1 cellular context compared by ENCODE assay signal in genomic region chr1:52552505-52553371, GRCh38.
A peak's percentile ranks its signal among the peaks of the same experiment; 100 is the strongest.
TF ChIP-seq lines count a peak whose summit lies in the region.

TUT4 (minus strand) TSS chr1:52553092; CDS start chr1:52526280, 26,812 bp downstream.

TF ChIP-seq in HepG2, 621 proteins besides CTCF, POLR2A, EP300 and RAD21 (continued from another document and continues in another):
- no peak for TF ChIP-seq RFXANK (CRISPR knock-in tag; IDR thresholded peaks at IDR 0.05)
- peak; percentile 56; the same call in 1 of the 2 replicates for TF ChIP-seq GLI4 (CRISPR knock-in tag; IDR thresholded peaks at IDR 0.05; ENCODE audit: borderline replicate concordance)
- no peak for TF ChIP-seq CENPX (CRISPR knock-in tag; IDR thresholded peaks at IDR 0.05)
- TF ChIP-seq TRIM22 (IDR thresholded peaks at IDR 0.05) = no peak
- peak; percentile 24; the same call in 1 of the 2 replicates for TF ChIP-seq BORCS8-MEF2B (CRISPR knock-in tag; IDR thresholded peaks at IDR 0.05)
- no peak for TF ChIP-seq FOXM1 (CRISPR knock-in tag; IDR thresholded peaks at IDR 0.05)
- TF ChIP-seq SMAD1 (CRISPR knock-in tag; IDR thresholded peaks at IDR 0.05; ENCODE audit: borderline replicate concordance, low read depth) = no peak
- TF ChIP-seq GPN1 (CRISPR knock-in tag; IDR thresholded peaks at IDR 0.05; ENCODE audit: borderline replicate concordance) = no peak
- TF ChIP-seq ZSCAN30 (CRISPR knock-in tag; IDR thresholded peaks at IDR 0.05) = no peak
- TF ChIP-seq U2AF2 (IDR thresholded peaks at IDR 0.05; ENCODE audit: low read depth, low read length) = no peak
- no peak for TF ChIP-seq PBX3 (CRISPR knock-in tag; IDR thresholded peaks at IDR 0.05; ENCODE audit: borderline replicate concordance)
- peak; percentile 86 for TF ChIP-seq ARHGAP35 (CRISPR knock-in tag; IDR thresholded peaks at IDR 0.05; ENCODE audit: borderline replicate concordance)
- peak; percentile 78 for TF ChIP-seq ZNF546 (CRISPR knock-in tag; conservative IDR thresholded peaks at IDR 0.05)
- no peak for TF ChIP-seq PAWR (CRISPR knock-in tag; IDR thresholded peaks at IDR 0.05; ENCODE audit: borderline replicate concordance)
- TF ChIP-seq ZNF674 (CRISPR knock-in tag; IDR thresholded peaks at IDR 0.05; ENCODE audit: low read depth) = no peak
- TF ChIP-seq ZNF496 (CRISPR knock-in tag; IDR thresholded peaks at IDR 0.05; ENCODE audit: insufficient replicate concordance) = no peak
- TF ChIP-seq GATAD2A (CRISPR knock-in tag; IDR thresholded peaks at IDR 0.05) = no peak
- TF ChIP-seq JUNB (CRISPR knock-in tag; IDR thresholded peaks at IDR 0.05; ENCODE audit: borderline replicate concordance) = no peak
- TF ChIP-seq ZSCAN9 (CRISPR knock-in tag; IDR thresholded peaks at IDR 0.05; ENCODE audit: borderline replicate concordance) = no peak
- TF ChIP-seq ZNF563 (CRISPR knock-in tag; IDR thresholded peaks at IDR 0.05) = peak; percentile 37; the same call in 1 of the 2 replicates
- no peak for TF ChIP-seq NR1H2 (CRISPR knock-in tag; IDR thresholded peaks at IDR 0.05; ENCODE audit: borderline replicate concordance, low read depth)
- no peak for TF ChIP-seq ZNF570 (CRISPR knock-in tag; IDR thresholded peaks at IDR 0.05; ENCODE audit: borderline replicate concordance)
- no peak for TF ChIP-seq ZNF720 (CRISPR knock-in tag; IDR thresholded peaks at IDR 0.05)
- no peak for TF ChIP-seq ZNF543 (CRISPR knock-in tag; IDR thresholded peaks at IDR 0.05)
- TF ChIP-seq HHEX (CRISPR knock-in tag; IDR thresholded peaks at IDR 0.05) = no peak
- no peak for TF ChIP-seq ZFP36 (IDR thresholded peaks at IDR 0.05; ENCODE audit: borderline replicate concordance, low read depth, low read length, partially characterized antibody)
- no peak; the same call in none of the 2 replicates for TF ChIP-seq TBX2 (CRISPR knock-in tag; IDR thresholded peaks at IDR 0.05; ENCODE audit: borderline replicate concordance)
- TF ChIP-seq ZBTB38 (CRISPR knock-in tag; IDR thresholded peaks at IDR 0.05) = no peak; the same call in 1 of the 2 replicates
- TF ChIP-seq ISX (CRISPR knock-in tag; conservative IDR thresholded peaks at IDR 0.05) = no peak
- TF ChIP-seq PTBP1 (IDR thresholded peaks at IDR 0.05; ENCODE audit: low read depth, low read length, poor library complexity, severe bottlenecking) = no peak
- no peak for TF ChIP-seq ZNF12 (CRISPR knock-in tag; IDR thresholded peaks at IDR 0.05)
- TF ChIP-seq ZNF761 (CRISPR knock-in tag; conservative IDR thresholded peaks at IDR 0.05) = 0 out of 2 replicates have a peak, but pooled peaks have one; percentile 8
- TF ChIP-seq BRCA1 (CRISPR knock-in tag; IDR thresholded peaks at IDR 0.05) = no peak
- no peak for TF ChIP-seq NFIC (IDR thresholded peaks at IDR 0.05; ENCODE audit: low read length)
- TF ChIP-seq ARID3A (IDR thresholded peaks at IDR 0.05; ENCODE audit: low read depth, low read length) = no peak
- TF ChIP-seq KMT2A (CRISPR knock-in tag; IDR thresholded peaks at IDR 0.05) = peak; percentile 21; the same call in 1 of the 2 replicates
- peak; percentile 42; the same call in 1 of the 2 replicates for TF ChIP-seq THAP11 (CRISPR knock-in tag; IDR thresholded peaks at IDR 0.05)
- no peak for TF ChIP-seq HOXA9 (CRISPR knock-in tag; IDR thresholded peaks at IDR 0.05; ENCODE audit: borderline replicate concordance)
- TF ChIP-seq NFATC3 (CRISPR knock-in tag; IDR thresholded peaks at IDR 0.05) = no peak
- TF ChIP-seq KDM3A (CRISPR knock-in tag; IDR thresholded peaks at IDR 0.05; ENCODE audit: low read depth) = no peak
- TF ChIP-seq NFIB (CRISPR knock-in tag; IDR thresholded peaks at IDR 0.05; ENCODE audit: borderline replicate concordance) = no peak
- peak; percentile 55 for TF ChIP-seq SALL1 (CRISPR knock-in tag; IDR thresholded peaks at IDR 0.05)
- TF ChIP-seq SOX6 (IDR thresholded peaks at IDR 0.05) = no peak
- peak; percentile 45; the same call in 1 of the 2 replicates for TF ChIP-seq SOX6 (CRISPR knock-in tag; IDR thresholded peaks at IDR 0.05)
- TF ChIP-seq MLXIP (CRISPR knock-in tag; IDR thresholded peaks at IDR 0.05; ENCODE audit: borderline replicate concordance) = no peak
- no peak for TF ChIP-seq E2F2 (CRISPR knock-in tag; IDR thresholded peaks at IDR 0.05; ENCODE audit: borderline replicate concordance)
- no peak for TF ChIP-seq DMTF1 (CRISPR knock-in tag; IDR thresholded peaks at IDR 0.05)
- TF ChIP-seq ZNF782 (CRISPR knock-in tag; IDR thresholded peaks at IDR 0.05; ENCODE audit: borderline replicate concordance) = peak; percentile 79; the same call in 1 of the 2 replicates
- TF ChIP-seq BCL6 (CRISPR knock-in tag; IDR thresholded peaks at IDR 0.05) = peak; percentile 31; the same call in 1 of the 2 replicates
- 0 out of 2 replicates have a peak, but pooled peaks have one; percentile 3 for TF ChIP-seq KLF6 (CRISPR knock-in tag; IDR thresholded peaks at IDR 0.05)
- no peak for TF ChIP-seq ZNF549 (CRISPR knock-in tag; IDR thresholded peaks at IDR 0.05)
- no peak for TF ChIP-seq ZNF367 (CRISPR knock-in tag; IDR thresholded peaks at IDR 0.05; ENCODE audit: borderline replicate concordance)
- TF ChIP-seq ZNF510 (CRISPR knock-in tag; IDR thresholded peaks at IDR 0.05; ENCODE audit: low read depth) = no peak
- no peak for TF ChIP-seq ZNF879 (CRISPR knock-in tag; IDR thresholded peaks at IDR 0.05)
- peak; percentile 75 for TF ChIP-seq U2AF1 (optimal IDR thresholded peaks at IDR 0.05; ENCODE audit: low read depth, low read length)
- no peak for TF ChIP-seq AHR (CRISPR knock-in tag; IDR thresholded peaks at IDR 0.05)
- no peak for TF ChIP-seq MAFG (CRISPR knock-in tag; IDR thresholded peaks at IDR 0.05)
- TF ChIP-seq ZBTB10 (CRISPR knock-in tag; IDR thresholded peaks at IDR 0.05; ENCODE audit: borderline replicate concordance) = peak; percentile 63
- TF ChIP-seq FUBP1 (CRISPR knock-in tag; IDR thresholded peaks at IDR 0.05; ENCODE audit: borderline replicate concordance) = no peak
